31 cellular contexts compared by ENCODE assay signal in the genomic region with DNA sequence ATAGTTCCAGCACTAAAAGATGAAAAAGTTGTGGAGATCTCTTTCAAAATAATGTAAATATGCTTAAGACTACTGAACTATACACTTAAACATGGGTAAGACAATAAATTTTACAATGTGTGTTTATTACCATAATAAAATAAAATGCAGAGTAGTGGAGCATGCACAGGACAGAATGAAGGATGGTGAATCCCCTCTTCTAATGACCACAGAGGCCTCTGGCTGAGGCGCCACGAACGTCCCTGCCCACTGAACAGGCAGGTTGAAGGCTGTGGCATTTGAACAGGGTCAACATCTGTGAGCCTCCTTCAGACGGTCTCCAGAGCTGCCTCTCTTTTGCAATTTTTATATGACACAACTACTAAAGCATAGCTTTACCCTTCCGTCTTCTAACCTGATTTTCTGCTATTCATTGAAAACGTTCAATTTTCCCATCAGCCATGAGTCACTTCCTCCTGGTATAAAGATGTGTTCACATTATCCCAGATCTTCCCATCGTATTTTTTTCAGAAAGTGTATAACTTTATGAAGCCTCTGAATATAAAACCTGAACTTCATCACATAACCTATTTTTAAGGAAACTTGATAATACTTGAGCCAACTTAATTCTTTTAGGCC. TPM values are rescaled to one million over a fixed set of nuclear protein-coding genes. Genes with fewer than 3 reads are reported as not detected.
"Had no signal": no experiment of that assay in that cellular context is flagged by ENCODE, and none has a peak within 500 bp of the region (broad histone marks: within the 10 kb centered on the region; RNA-seq: fewer than 3 reads in every experiment).

No MANE protein-coding gene starts in this region.

- H3K4me1 ChIP-seq: breast epithelium, right atrium auricular region, stomach, thyroid gland had no signal

- H3K9me3 Mint-ChIP-seq: activated CD8-positive, alpha-beta T cell treated with anti-CD3 and anti-CD28 coated beads for 36 hours; activated T-cell treated with anti-CD3 and anti-CD28 coated beads, Interleukin-2, amount 50 U/mL, for 4 hours; activated T-helper 17 cell treated with anti-CD3 and anti-CD28 coated beads, Interleukin-2, amount 50 U/mL, for 72 hours; central memory CD8-positive, alpha-beta T cell; dendritic cell treated with granulocyte-macrophage colony-stimulating factor and Interleukin-4, amounts not matched to agents 40 ng/mL and 50 ng/mL, for 4 days; endodermal cell; memory B cell; natural killer cell treated with Interleukin-12 subunit alpha and Interleukin-12 subunit beta and Interleukin-15 and Interleukin-18, amount 100 ng/mL, for 72 hours; stimulated activated naive B cell treated with anti-CD40 and anti-IgM and Interleukin-4, amounts not matched to agents 10 μg/mL and 1 μg/mL and 100 μg/mL, for 72 hours; WTC11 had no signal

- H3K27me3 ChIP-seq: breast epithelium, esophagus muscularis mucosa, gastrocnemius medialis, right atrium auricular region, stomach, thyroid gland had no signal

- H3K4me3 ChIP-seq: breast epithelium, esophagus muscularis mucosa, gastrocnemius medialis, right atrium auricular region, smooth muscle cell, stomach, thyroid gland had no signal

- DNase-seq: activated CD4-positive, alpha-beta T cell treated with anti-CD3 and anti-CD28 coated beads for 1 hour; activated CD4-positive, alpha-beta T cell treated with anti-CD3 and anti-CD28 coated beads, Interleukin-2, amount 50 U/mL, for 1 hour; activated CD8-positive, alpha-beta T cell treated with anti-CD3 and anti-CD28 coated beads for 36 hours; activated gamma-delta T cell treated with Interleukin-2 at 50 U/mL for 16 hours; activated naive CD4-positive, alpha-beta T cell treated with anti-CD3 and anti-CD28 coated beads, Interleukin-2, amount 50 U/mL, for 16 hours; activated T-cell treated with anti-CD3 and anti-CD28 coated beads, Interleukin-2, amount 50 U/mL, for 4 hours; amniotic stem cell; endodermal cell; gastrocnemius medialis; glutamatergic neuron; islet precursor cell; left cardiac atrium; stimulated activated CD4-positive, alpha-beta T cell treated with anti-CD3 and anti-CD28 coated beads, Interleukin-1b, Interleukin-23, amount 100 ng/mL, for 48 hours; stimulated activated naive B cell treated with anti-CD40 and anti-IgM and Interleukin-4, amounts not matched to agents 10 μg/mL and 1 μg/mL and 100 μg/mL, for 72 hours; stomach; T-helper 2 cell; thyroid gland had no signal

- H3K9me3 ChIP-seq: breast epithelium, esophagus muscularis mucosa, gastrocnemius medialis, right atrium auricular region, stomach, thyroid gland had no signal

- H3K27ac ChIP-seq: breast epithelium, esophagus muscularis mucosa, gastrocnemius medialis, right atrium auricular region, stomach, thyroid gland had no signal

- H3K4me1 Mint-ChIP-seq: activated T-helper 17 cell treated with anti-CD3 and anti-CD28 coated beads, Interleukin-2, amount 50 U/mL, for 72 hours; central memory CD8-positive, alpha-beta T cell; memory B cell; stimulated activated naive B cell treated with anti-CD40 and anti-IgM and Interleukin-4, amounts not matched to agents 10 μg/mL and 1 μg/mL and 100 μg/mL, for 72 hours had no signal

- H3K36me3 ChIP-seq: breast epithelium, esophagus muscularis mucosa, gastrocnemius medialis, right atrium auricular region, stomach, thyroid gland had no signal

- H3K36me3 Mint-ChIP-seq: memory B cell; natural killer cell treated with Interleukin-12 subunit alpha and Interleukin-12 subunit beta and Interleukin-15 and Interleukin-18, amount 100 ng/mL, for 72 hours; stimulated activated naive B cell treated with anti-CD40 and anti-IgM and Interleukin-4, amounts not matched to agents 10 μg/mL and 1 μg/mL and 100 μg/mL, for 72 hours; WTC11 had no signal

- H3K27ac Mint-ChIP-seq: activated CD8-positive, alpha-beta T cell treated with anti-CD3 and anti-CD28 coated beads for 36 hours; activated T-helper 17 cell treated with anti-CD3 and anti-CD28 coated beads, Interleukin-2, amount 50 U/mL, for 72 hours; dendritic cell treated with granulocyte-macrophage colony-stimulating factor and Interleukin-4, amounts not matched to agents 40 ng/mL and 50 ng/mL, for 4 days; memory B cell; natural killer cell treated with Interleukin-12 subunit alpha and Interleukin-12 subunit beta and Interleukin-15 and Interleukin-18, amount 100 ng/mL, for 72 hours; stimulated activated naive B cell treated with anti-CD40 and anti-IgM and Interleukin-4, amounts not matched to agents 10 μg/mL and 1 μg/mL and 100 μg/mL, for 72 hours had no signal

- H3K4me2 ChIP-seq: smooth muscle cell had no signal

- ATAC-seq: activated CD8-positive, alpha-beta T cell treated with anti-CD3 and anti-CD28 coated beads for 36 hours; activated T-cell treated with anti-CD3 and anti-CD28 coated beads, Interleukin-2, amount 50 U/mL, for 4 hours; activated T-helper 17 cell treated with anti-CD3 and anti-CD28 coated beads, Interleukin-2, amount 50 U/mL, for 72 hours; gastrocnemius medialis; left cardiac atrium; natural killer cell treated with Interleukin-12 subunit alpha and Interleukin-12 subunit beta and Interleukin-15 and Interleukin-18, amount 100 ng/mL, for 72 hours; stimulated activated naive B cell treated with anti-CD40 and anti-IgM and Interleukin-4, amounts not matched to agents 10 μg/mL and 1 μg/mL and 100 μg/mL, for 72 hours; WTC11 had no signal

- H3K4me3 Mint-ChIP-seq: activated CD8-positive, alpha-beta T cell treated with anti-CD3 and anti-CD28 coated beads for 36 hours; activated T-cell treated with anti-CD3 and anti-CD28 coated beads, Interleukin-2, amount 50 U/mL, for 4 hours; activated T-helper 17 cell treated with anti-CD3 and anti-CD28 coated beads, Interleukin-2, amount 50 U/mL, for 72 hours; central memory CD8-positive, alpha-beta T cell; dendritic cell treated with granulocyte-macrophage colony-stimulating factor and Interleukin-4, amounts not matched to agents 40 ng/mL and 50 ng/mL, for 4 days; endodermal cell; memory B cell; natural killer cell treated with Interleukin-12 subunit alpha and Interleukin-12 subunit beta and Interleukin-15 and Interleukin-18, amount 100 ng/mL, for 72 hours; stimulated activated naive B cell treated with anti-CD40 and anti-IgM and Interleukin-4, amounts not matched to agents 10 μg/mL and 1 μg/mL and 100 μg/mL, for 72 hours had no signal

RNA-seq across cellular contexts. Expression of a gene that starts 37.8 kb away (rescaled TPM):
- total RNA-seq: activated CD8-positive, alpha-beta T cell treated with anti-CD3 and anti-CD28 coated beads for 36 hours; activated T-cell treated with anti-CD3 and anti-CD28 coated beads, Interleukin-2, amount 50 U/mL, for 4 hours; activated T-helper 17 cell treated with anti-CD3 and anti-CD28 coated beads, Interleukin-2, amount 50 U/mL, for 72 hours; natural killer cell treated with Interleukin-12 subunit alpha and Interleukin-12 subunit beta and Interleukin-15 and Interleukin-18, amount 100 ng/mL, for 72 hours; pulmonary artery endothelial cell; stomach; WTC11 had no signal

RNA-seq across cellular contexts. Expression of a gene that starts 45.6 kb away (rescaled TPM):
- total RNA-seq: activated CD8-positive, alpha-beta T cell treated with anti-CD3 and anti-CD28 coated beads for 36 hours; activated T-cell treated with anti-CD3 and anti-CD28 coated beads, Interleukin-2, amount 50 U/mL, for 4 hours; activated T-helper 17 cell treated with anti-CD3 and anti-CD28 coated beads, Interleukin-2, amount 50 U/mL, for 72 hours; breast epithelium; endodermal cell; esophagus muscularis mucosa; gastrocnemius medialis; left cardiac atrium; lower leg skin; natural killer cell treated with Interleukin-12 subunit alpha and Interleukin-12 subunit beta and Interleukin-15 and Interleukin-18, amount 100 ng/mL, for 72 hours; omental fat pad; pulmonary artery endothelial cell; right atrium auricular region; smooth muscle cell; stomach; thyroid gland; ureter; WTC11 had no signal
- polyA plus RNA-seq: smooth muscle cell had no signal
